2 cellular contexts compared by ENCODE assay signal in genomic region chr1:54741531-54741930, GRCh38.
TF ChIP-seq lines count a peak whose summit lies in the region.

No MANE protein-coding gene starts in this region.

TF ChIP-seq in GM12878, 131 proteins besides CTCF, POLR2A, EP300 and RAD21 (continues in another document):
- no peak for TF ChIP-seq JUND (IDR thresholded peaks at IDR 0.05; ENCODE audit: low read depth, low read length)
- TF ChIP-seq ZBTB40 (IDR thresholded peaks at IDR 0.05; ENCODE audit: borderline replicate concordance), result no peak
- no peak for TF ChIP-seq ATF2 (IDR thresholded peaks at IDR 0.05; ENCODE audit: low read length)
- no peak for TF ChIP-seq RBBP5 (conservative IDR thresholded peaks at IDR 0.05)
- no peak for TF ChIP-seq TAF1 (IDR thresholded peaks at IDR 0.05; ENCODE audit: borderline replicate concordance, low read depth, low read length)
- no peak for TF ChIP-seq HCFC1 (IDR thresholded peaks at IDR 0.05; ENCODE audit: low read length)
- no peak for TF ChIP-seq SMAD5 (IDR thresholded peaks at IDR 0.05; ENCODE audit: low read depth)
- TF ChIP-seq PRDM15 (CRISPR knock-in tag; IDR thresholded peaks at IDR 0.05), result no peak
- no peak for TF ChIP-seq ZBTB4 (CRISPR knock-in tag; IDR thresholded peaks at IDR 0.05)
- no peak for TF ChIP-seq ATF3 (IDR thresholded peaks at IDR 0.05; ENCODE audit: borderline replicate concordance, extremely low read depth, low read depth, low read length)
- no peak for TF ChIP-seq MTA3 (IDR thresholded peaks at IDR 0.05; ENCODE audit: borderline replicate concordance, low read length)
- TF ChIP-seq ASH2L (IDR thresholded peaks at IDR 0.05; ENCODE audit: borderline replicate concordance, low read depth), result no peak

TF ChIP-seq in endothelial cell of umbilical vein, 7 proteins besides CTCF, POLR2A, EP300 and RAD21:
- TF ChIP-seq FOS (IDR thresholded peaks at IDR 0.05; ENCODE audit: borderline replicate concordance, insufficient read depth, low read length) (no peak), MYC (IDR thresholded peaks at IDR 0.05; ENCODE audit: low read depth, low read length) (no peak), GATA2 (IDR thresholded peaks at IDR 0.05; ENCODE audit: insufficient read depth, insufficient read length, low read depth, low read length) (no peak), POLR2AphosphoS5 (IDR thresholded peaks at IDR 0.05; ENCODE audit: insufficient read depth, low read depth, low read length) (no peak), JUN (IDR thresholded peaks at IDR 0.05; ENCODE audit: borderline replicate concordance, insufficient read depth, insufficient read length, low read depth) (no peak), MAX (IDR thresholded peaks at IDR 0.05; ENCODE audit: insufficient read depth, insufficient read length) (no peak), EZH2 (IDR thresholded peaks at IDR 0.05; ENCODE audit: borderline replicate concordance, low read depth, low read length, severe bottlenecking) (no peak)
TF ChIP-seq in endothelial cell of umbilical vein: peak in this region for 0.
